In the genomic region with DNA sequence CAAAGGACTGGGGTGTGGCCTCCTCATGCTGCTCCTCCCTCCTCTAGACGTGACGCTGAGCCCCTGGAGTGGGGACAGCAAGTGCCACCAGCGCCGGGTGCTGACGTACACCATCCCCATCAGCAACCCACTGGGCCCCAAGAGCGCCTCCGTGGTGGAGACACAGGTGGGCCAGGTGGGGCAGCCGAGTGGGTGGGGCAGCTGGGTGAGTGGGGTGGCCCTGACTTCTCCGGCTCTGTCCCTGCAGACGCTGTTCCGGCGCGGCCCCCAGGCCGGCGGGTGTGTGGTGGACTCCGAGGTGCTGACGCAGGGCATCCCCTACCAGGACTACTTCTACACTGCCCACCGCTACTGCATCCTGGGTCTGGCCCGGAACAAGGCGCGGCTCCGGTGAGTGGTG, we compare ENCODE assay signal across 28 cellular contexts. TPM values are rescaled to one million over a fixed set of nuclear protein-coding genes. Genes with fewer than 3 reads are reported as not detected.
"Had no signal": no experiment of that assay in that cellular context is flagged by ENCODE, and none has a peak within 500 bp of the region (broad histone marks: within the 10 kb centered on the region; RNA-seq: fewer than 3 reads in every experiment).

No MANE protein-coding gene starts in this region.

- H3K27ac ChIP-seq: coronary artery, heart right ventricle, pancreas, tibial artery, upper lobe of right lung, vagina had no signal

- H3K27ac Mint-ChIP-seq: endodermal cell; stimulated activated memory B cell treated with anti-CD40 and anti-IgM and Interleukin-4, amounts not matched to agents 10 μg/mL and 1 μg/mL and 100 μg/mL, for 72 hours; stimulated activated naive CD8-positive, alpha-beta T cell treated with anti-CD3 and anti-CD28 coated beads, Interleukin-15, Interleukin-2, amounts not matched to agents 100 ng/mL and 50 ng/mL, for 24 hours had no signal

- H3K4me3 Mint-ChIP-seq: endodermal cell; natural killer cell; stimulated activated memory B cell treated with anti-CD40 and anti-IgM and Interleukin-4, amounts not matched to agents 10 μg/mL and 1 μg/mL and 100 μg/mL, for 72 hours; stimulated activated naive CD8-positive, alpha-beta T cell treated with anti-CD3 and anti-CD28 coated beads, Interleukin-15, Interleukin-2, amounts not matched to agents 100 ng/mL and 50 ng/mL, for 24 hours had no signal

- H3K27me3 Mint-ChIP-seq: progenitor cell of endocrine pancreas; stimulated activated memory B cell treated with anti-CD40 and anti-IgM and Interleukin-4, amounts not matched to agents 10 μg/mL and 1 μg/mL and 100 μg/mL, for 72 hours; stimulated activated naive CD8-positive, alpha-beta T cell treated with anti-CD3 and anti-CD28 coated beads, Interleukin-15, Interleukin-2, amounts not matched to agents 100 ng/mL and 50 ng/mL, for 24 hours had no signal

- H3K9me3 ChIP-seq: heart right ventricle, mucosa of descending colon, pancreas, tibial artery, upper lobe of right lung, vagina had no signal

- H3K4me1 Mint-ChIP-seq: endodermal cell, neural crest cell had no signal

- H3K9me3 Mint-ChIP-seq: endodermal cell; natural killer cell; neural crest cell; stimulated activated memory B cell treated with anti-CD40 and anti-IgM and Interleukin-4, amounts not matched to agents 10 μg/mL and 1 μg/mL and 100 μg/mL, for 72 hours; stimulated activated naive CD8-positive, alpha-beta T cell treated with anti-CD3 and anti-CD28 coated beads, Interleukin-15, Interleukin-2, amounts not matched to agents 100 ng/mL and 50 ng/mL, for 24 hours had no signal

- H3K4me1 ChIP-seq: pancreas, tibial artery, vagina had no signal

- ATAC-seq: heart right ventricle; mucosa of descending colon; natural killer cell; pancreas; right cardiac atrium; stimulated activated memory B cell treated with anti-CD40 and anti-IgM and Interleukin-4, amounts not matched to agents 10 μg/mL and 1 μg/mL and 100 μg/mL, for 72 hours; upper lobe of right lung had no signal

- H3K4me3 ChIP-seq: coronary artery, heart right ventricle, mucosa of descending colon, pancreas, tibial artery, upper lobe of right lung, vagina had no signal

- H3K27me3 ChIP-seq: heart right ventricle, pancreas, tibial artery, upper lobe of right lung, vagina had no signal

- FAIRE-seq: endothelial cell of umbilical vein, islet of Langerhans, pancreas had no signal

- DNase-seq: effector CD4-positive, alpha-beta T cell; endodermal cell; erythroblast; foreskin melanocyte; heart right ventricle; hypothalamus; kidney glomerular epithelial cell; mammary epithelial cell; natural killer cell; occipital lobe; pancreas; right cardiac atrium; stimulated activated CD4-positive, alpha-beta T cell treated with anti-CD3 and anti-CD28 coated beads, Interleukin-4, amount 100 ng/mL, for 1 hour; stimulated activated CD8-positive, alpha-beta memory T cell treated with anti-CD3 and anti-CD28 coated beads, Interleukin-4, amount 100 ng/mL, for 48 hours; tibial artery; upper lobe of right lung had no signal

RNA-seq across cellular contexts. Expression of a gene that starts 22.4 kb away (rescaled TPM):
- total RNA-seq: dermis microvascular lymphatic vessel endothelial cell, endothelial cell of umbilical vein, glomerular endothelial cell, natural killer cell, occipital lobe, temporal lobe, vagina had no signal
- polyA plus RNA-seq: mammary epithelial cell had no signal
